In the genomic region with DNA sequence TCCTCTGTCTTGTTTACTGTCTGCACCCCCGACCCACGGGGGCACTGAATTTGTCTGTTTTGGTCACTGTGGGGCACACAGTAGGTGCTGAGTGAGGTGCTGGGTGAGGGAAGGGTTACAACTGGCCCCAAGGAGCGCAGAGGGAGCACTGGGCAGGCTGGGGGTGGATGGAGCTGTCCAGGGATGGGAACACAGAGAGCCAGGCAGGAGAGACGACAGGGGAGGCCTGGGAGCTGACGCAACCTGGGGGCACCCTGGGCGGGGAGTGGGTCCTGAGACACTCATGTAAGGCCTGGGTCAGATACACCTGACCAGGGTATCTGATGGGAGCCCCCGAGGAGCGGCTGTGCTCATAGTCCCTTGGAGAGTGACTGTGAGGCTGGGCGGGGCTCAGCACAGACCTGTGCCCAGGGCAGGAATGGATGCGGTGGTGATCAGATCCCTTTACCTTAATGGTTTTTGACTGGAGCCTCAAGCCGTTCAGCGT, we compare ENCODE assay signal across 25 cellular contexts. TPM values are rescaled to one million over a fixed set of nuclear protein-coding genes. Genes with fewer than 3 reads are reported as not detected.
DNase-seq lines count a peak whose midpoint lies in the region; ATAC-seq, FAIRE-seq and TF ChIP-seq lines count a peak whose summit lies in the region.
"Had no signal": no experiment of that assay in that cellular context is flagged by ENCODE, and none has a peak within 500 bp of the region (broad histone marks: within the 10 kb centered on the region; RNA-seq: fewer than 3 reads in every experiment).

No MANE protein-coding gene starts in this region.

- H3K27me3 ChIP-seq in GM12878 (replicated peaks in 1 of 2; ENCODE audit: control insufficient read depth in 2 of 2, insufficient read depth in 2 of 2, low read length in 1 of 2) (no peaks in the 10 kb centered on the region), spleen (replicated peaks in 1 of 7) (no peaks in the 10 kb centered on the region)

- intact Hi-C loops in Right ventricle myocardium superior (cut with DNase I), result no loop called here
- intact Hi-C loops in left cardiac atrium (cut with DNase I), result no loop called here
- intact Hi-C loops in GM12878 (cut with micrococcal nuclease; ENCODE audit: unreplicated experiment), result no loop called here
- intact Hi-C loops in spleen (cut with DNase I; ENCODE audit: low total_unique reads), result no loop called here
- intact Hi-C loops in sciatic nerve (cut with DNase I), result no loop called here

- no peak for FAIRE-seq in GM12878 (lab: Jason Lieb, UNC)
- FAIRE-seq: GM12892, RCC 7860 had no signal

- H3K27ac Mint-ChIP-seq in WTC11, result no peak overlapping the region
- H3K27ac Mint-ChIP-seq: GM23338, IgD-negative memory B cell had no signal

- H3K4me3 Mint-ChIP-seq in WTC11, result no peak overlapping the region
- H3K4me3 Mint-ChIP-seq: CD8-positive, alpha-beta memory T cell; GM23338; IgD-negative memory B cell had no signal

- no peak for ATAC-seq in Right ventricle myocardium superior (ENCODE audit: poor library complexity)
- ATAC-seq in left cardiac atrium, result no peak
- ATAC-seq in GM12878, result no peak
- peak; percentile 3 for ATAC-seq in left lobe of liver
- no peak for ATAC-seq in sciatic nerve
- no peak for ATAC-seq in HG02938 (IDR thresholded peaks at IDR 0.05; ENCODE audit: unreplicated experiment)
- ATAC-seq in WTC11, result no peak
- ATAC-seq: GM23338, HCT116 had no signal

- H3K4me1 ChIP-seq in GM12878 (ENCODE audit: control insufficient read depth, insufficient read depth, low read length) (no peaks in the 10 kb centered on the region; the same call in 1 of the 2 replicates), spleen (peaks cover 0 to 35% (median 18%) of the 10 kb centered on the region in 6 donors)

- no peaks in the 10 kb centered on the region; the same call in 1 of the 2 replicates for H3K79me2 ChIP-seq in GM12878 (ENCODE audit: control insufficient read depth, insufficient read depth, low read length)

- H4K20me1 ChIP-seq in GM12878 (ENCODE audit: control insufficient read depth, insufficient read depth), result no peaks in the 10 kb centered on the region; the same call in 1 of the 2 replicates

- in situ Hi-C loops in GM12878 (cut with MboI), result no loop called here

- no peak overlapping the region for H3K4me3 ChIP-seq in GM12878
- no peak overlapping the region for H3K4me3 ChIP-seq in spleen
- H3K4me3 ChIP-seq: GM23338 had no signal

- no peak overlapping the region for H3K4me2 ChIP-seq in GM12878 (ENCODE audit: control insufficient read depth, insufficient read depth)
- H3K4me2 ChIP-seq: GM23338 had no signal

- H3K9ac ChIP-seq in GM12878 (ENCODE audit: control insufficient read depth, insufficient read depth, low read length), result no peak overlapping the region

- WGBS in GM12878 (ENCODE audit: insufficient coverage, insufficient replicate concordance, low lambda C conversion rate, missing lambda C conversion rate), result 98% methylated on average over 12 of the region's 12 CpGs
- WGBS in spleen, 5 donors, result 85 to 93% (median 89%) methylated on average over 12 of the region's 12 CpGs

- H2AFZ ChIP-seq in GM12878 (ENCODE audit: control insufficient read depth, low read depth, low read length), result no peak overlapping the region
- H2AFZ ChIP-seq: GM23338 had no signal

- no TSS peak for BruUV-seq in GM12878 (replicated peaks; lab: Mats Ljungman, UMichigan)

- SMC1A ChIA-PET in GM12878 (lab: Charles Lee; ENCODE audit: uncharacterized antibody, unreplicated experiment), result no interaction called here

- POLR2A ChIA-PET in GM12878 (lab: Charles Lee), result no interaction called here
- POLR2A ChIA-PET in WTC11 (lab: Charles Lee), result no interaction called here

- RAD21 ChIA-PET in GM12878 (lab: Charles Lee; ENCODE audit: unreplicated experiment), result interaction anchor here (1.0 kb wide), 1 partner anchor 37 kb away, joined by 3 read pairs; no protein-coding TSS in a partner anchor

- no peaks in the 10 kb centered on the region for H3K4me1 Mint-ChIP-seq in WTC11
- H3K4me1 Mint-ChIP-seq: CD8-positive, alpha-beta memory T cell; GM23338 had no signal

- H3K27ac ChIP-seq in GM12878 (ENCODE audit: control insufficient read depth, insufficient read depth) (no peak overlapping the region), spleen (peak overlapping the region in 1 of 8 donors; percentile 86)

- peaks cover 46% of the 10 kb centered on the region for H3K36me3 Mint-ChIP-seq in WTC11

- DNase-seq in Right ventricle myocardium superior (peak; percentile 30), left cardiac atrium (no peak), GM12878 (ENCODE audit: low read depth, low spot score) (no peak), left lobe of liver (ENCODE audit: low spot score) (no peak), spleen (peak; percentile 63), sciatic nerve (ENCODE audit: low spot score) (no peak), WTC11 (ENCODE audit: low spot score) (no peak)
- DNase-seq: 8988T; C1 segment of cervical spinal cord; Calu3; CD8-positive, alpha-beta memory T cell; DMS153; Karpas-422; NCI-H1417; NCI-H187; NCI-H446; NCI-H526 treated with DMSO at 0.1 percent for 48 hours; OCI-M1; SHP77 had no signal

- no peaks in the 10 kb centered on the region for H3K9me3 Mint-ChIP-seq in WTC11
- H3K9me3 Mint-ChIP-seq: CD8-positive, alpha-beta memory T cell; GM23338; IgD-negative memory B cell had no signal

- no peaks in the 10 kb centered on the region for H3K9me3 ChIP-seq in GM12878 (replicated peaks; ENCODE audit: control insufficient read depth, insufficient read depth, low read length)
- no peaks in the 10 kb centered on the region for H3K9me3 ChIP-seq in spleen

- TF ChIP-seq RAD21 in GM12878 (IDR thresholded peaks at IDR 0.05; ENCODE audit: insufficient read depth, low read depth, low read length), result no peak

- TF ChIP-seq POLR2A in GM12878 (IDR thresholded peaks at IDR 0.05; ENCODE audit: low read depth, low read length) (peak; percentile 33), spleen (IDR thresholded peaks at IDR 0.05) (no peak)

- CTCF ChIA-PET in GM12878 (lab: Yijun Ruan, JAX) (interaction anchor here (0.9 kb wide), 1 partner anchor 10 kb away, joined by 3 read pairs; no protein-coding TSS in a partner anchor), WTC11 (lab: Charles Lee) (interaction anchor here (0.9 kb wide), 1 partner anchor 10 kb away, joined by 3 read pairs; no protein-coding TSS in a partner anchor)

- TF ChIP-seq CTCF in GM12878 (IDR thresholded peaks at IDR 0.05 in 2 of 3, conservative IDR thresholded peaks at IDR 0.05 in 1 of 3; ENCODE audit: control insufficient read depth in 2 of 3, extremely low read depth in 1 of 3, insufficient read depth in 1 of 3, low read depth in 3 of 3, low read length in 3 of 3) (no peak), spleen (IDR thresholded peaks at IDR 0.05 in 8 of 11, conservative IDR thresholded peaks at IDR 0.05 in 3 of 11) (no peak), WTC11 (IDR thresholded peaks at IDR 0.05) (no peak)

- H3K27me3 Mint-ChIP-seq in WTC11 (ENCODE audit: low read depth), result no peaks in the 10 kb centered on the region
- H3K27me3 Mint-ChIP-seq: CD8-positive, alpha-beta memory T cell; IgD-negative memory B cell had no signal

- H3K36me3 ChIP-seq in GM12878 (ENCODE audit: control insufficient read depth in 2 of 2, insufficient read depth in 2 of 2, low read length in 1 of 2), result peaks cover 26 to 62% of the 10 kb centered on the region in 2 experiments
- peaks cover 4 to 99% (median 60%) of the 10 kb centered on the region in 6 donors for H3K36me3 ChIP-seq in spleen

- no peak for TF ChIP-seq EP300 in GM12878 (IDR thresholded peaks at IDR 0.05; ENCODE audit: borderline replicate concordance in 1 of 2, control insufficient read depth in 1 of 2, low read depth in 2 of 2, low read length in 2 of 2)

RNA-seq across cellular contexts. Expression of a gene that starts 24.8 kb away (rescaled TPM):
- total RNA-seq in Right ventricle myocardium superior, result 49.4 TPM
- 10 to 100 TPM; 51.6 to 68.3 TPM for total RNA-seq in left cardiac atrium
- total RNA-seq in GM12878 (2013; cell fraction: nucleolus; rRNA removed), result 21.0 TPM in 2 replicates
- total RNA-seq in GM12878 (2014; rRNA removed), result 48.6 and 50.8 TPM in 2 replicates
- 62.6 and 72.5 TPM in 2 replicates for total RNA-seq in GM12878 (2014; rRNA removed; fragmentation: Illumina TruSeq; extraction: Trizol)
- total RNA-seq in GM12878 (2021), result 152 and 155 TPM in 2 replicates
- polyA plus RNA-seq in GM12878 (2011; ENCODE audit: low read depth), result 28.8 TPM
- polyA plus RNA-seq in GM12878 (2011; rRNA removed), result 56.8 and 68.2 TPM in 2 replicates
- polyA plus RNA-seq in GM12878 (2011; cell fraction: cytosol; rRNA removed), result 81.7 and 93.7 TPM in 2 replicates
- polyA plus RNA-seq in GM12878 (2011; cell fraction: nucleus; rRNA removed), result 45.9 and 67.9 TPM in 2 replicates
- 43.1 and 57.4 TPM in 2 replicates for polyA plus RNA-seq in GM12878 (2012)
- 84.5 and 112 TPM in 2 replicates for polyA plus RNA-seq in GM12878 (2014; fragmentation: Illumina TruSeq; extraction: Trizol)
- polyA plus RNA-seq in GM12878 (2014; fragmentation: Nextera tagmentation; extraction: Ambion mirVana), result 10 to 100 TPM in 1 of 2 experiments, 1 to 10 TPM in 1; 7.4 to 12.9 TPM
- 86.8 and 102 TPM in 2 replicates for polyA plus RNA-seq in GM12878 (2014; rRNA removed)
- 100 to 1,000 TPM in 1 of 2 experiments, 10 to 100 TPM in 1; 33.4 to 138 TPM for polyA plus RNA-seq in GM12878 (2016; fragmentation: Nextera tagmentation; extraction: Ambion mirVana)
- polyA minus RNA-seq in GM12878 (2011; rRNA and poly(A)+ RNA removed), result 55.2 and 70.5 TPM in 2 replicates
- 29.3 and 37.1 TPM in 2 replicates for polyA minus RNA-seq in GM12878 (2011; cell fraction: cytosol; rRNA and poly(A)+ RNA removed)
- 4.2 and 10.9 TPM in 2 replicates for polyA minus RNA-seq in GM12878 (2011; cell fraction: nucleus; rRNA and poly(A)+ RNA removed)
- total RNA-seq in left lobe of liver, result 28.6 TPM
- total RNA-seq in spleen, result 10 to 100 TPM; 28.2 to 66.7 (median 52.9) TPM
- 10 to 100 TPM; 13.5 to 21.2 (median 18.9) TPM for polyA plus RNA-seq in spleen
- total RNA-seq in sciatic nerve, result 49.7 TPM
- total RNA-seq in WTC11 (2021), result 144 to 160 TPM (median 149 TPM) in 3 replicates

RNA-seq across cellular contexts. Expression of a gene that starts 37.2 kb away (rescaled TPM):
- total RNA-seq in Right ventricle myocardium superior, result 116 TPM
- 10 to 100 TPM; 70.6 to 73.8 TPM for total RNA-seq in left cardiac atrium
- 71.2 and 71.4 TPM in 2 replicates for total RNA-seq in GM12878 (2013; cell fraction: nucleolus; rRNA removed)
- 52.6 and 65.7 TPM in 2 replicates for total RNA-seq in GM12878 (2014; rRNA removed)
- total RNA-seq in GM12878 (2014; rRNA removed; fragmentation: Illumina TruSeq; extraction: Trizol), result 43.5 and 59.1 TPM in 2 replicates
- 81.9 and 90.7 TPM in 2 replicates for total RNA-seq in GM12878 (2021)
- 20.1 TPM for polyA plus RNA-seq in GM12878 (2011; ENCODE audit: low read depth)
- 36.8 and 37.3 TPM in 2 replicates for polyA plus RNA-seq in GM12878 (2011; rRNA removed)
- polyA plus RNA-seq in GM12878 (2011; cell fraction: cytosol; rRNA removed), result 40.7 and 85.2 TPM in 2 replicates
- 120 and 180 TPM in 2 replicates for polyA plus RNA-seq in GM12878 (2011; cell fraction: nucleus; rRNA removed)
- polyA plus RNA-seq in GM12878 (2012), result 43.0 and 49.0 TPM in 2 replicates
- polyA plus RNA-seq in GM12878 (2014; fragmentation: Illumina TruSeq; extraction: Trizol), result 27.0 and 42.9 TPM in 2 replicates
- polyA plus RNA-seq in GM12878 (2014; fragmentation: Nextera tagmentation; extraction: Ambion mirVana), result 1 to 10 TPM; 6.6 to 10.0 TPM
- 76.3 and 94.1 TPM in 2 replicates for polyA plus RNA-seq in GM12878 (2014; rRNA removed)
- polyA plus RNA-seq in GM12878 (2016; fragmentation: Nextera tagmentation; extraction: Ambion mirVana), result 10 to 100 TPM; 56.1 to 61.9 TPM
- polyA minus RNA-seq in GM12878 (2011; rRNA and poly(A)+ RNA removed), result 23.5 and 32.5 TPM in 2 replicates
- polyA minus RNA-seq in GM12878 (2011; cell fraction: cytosol; rRNA and poly(A)+ RNA removed), result 21.6 and 26.1 TPM in 2 replicates
- polyA minus RNA-seq in GM12878 (2011; cell fraction: nucleus; rRNA and poly(A)+ RNA removed), result 18.5 and 36.6 TPM in 2 replicates
- 33.5 TPM for total RNA-seq in left lobe of liver
- total RNA-seq in spleen, result 10 to 100 TPM; 33.2 to 94.9 (median 63.5) TPM
- 10 to 100 TPM; 37.4 to 67.3 (median 66.0) TPM for polyA plus RNA-seq in spleen
- 49.6 TPM for total RNA-seq in sciatic nerve
- total RNA-seq in WTC11 (2021), result 103 to 129 TPM (median 103 TPM) in 3 replicates

RNA-seq across cellular contexts. Expression of a gene that starts 54.7 kb away (rescaled TPM):
- total RNA-seq in Right ventricle myocardium superior (0.16 TPM), left cardiac atrium (under 1 TPM; 0.91 to 0.97 TPM), GM12878 (2014; rRNA removed) (0.11 and 0.23 TPM in 2 replicates), GM12878 (2014; rRNA removed; fragmentation: Illumina TruSeq; extraction: Trizol) (not detected in 2 replicates), GM12878 (2021) (1.0 and 1.1 TPM in 2 replicates), left lobe of liver (not detected), spleen (1 to 10 TPM; 1.2 to 4.4 (median 2.1) TPM), sciatic nerve (1.5 TPM), WTC11 (2021) (41.5 to 48.2 TPM (median 44.3 TPM) in 3 replicates)
- total RNA-seq in GM12878 (2013; cell fraction: nucleolus; rRNA removed), result not detected in 2 replicates
- polyA plus RNA-seq in GM12878 (2011; ENCODE audit: low read depth), result not detected
- polyA plus RNA-seq in GM12878 (2011; rRNA removed) (not detected in 2 replicates), GM12878 (2014; fragmentation: Illumina TruSeq; extraction: Trizol) (0.04 TPM in 1 of 2 replicates, not detected in the other), GM12878 (2014; fragmentation: Nextera tagmentation; extraction: Ambion mirVana) (not detected), GM12878 (2014; rRNA removed) (0.33 and 0.84 TPM in 2 replicates), GM12878 (2016; fragmentation: Nextera tagmentation; extraction: Ambion mirVana) (under 1 TPM; 0.43 to 0.57 TPM), spleen (under 1 TPM; 0.11 to 0.96 (median 0.64) TPM)
- polyA plus RNA-seq in GM12878 (2011; cell fraction: cytosol; rRNA removed), result 0.15 and 0.32 TPM in 2 replicates
- 0.28 and 0.69 TPM in 2 replicates for polyA plus RNA-seq in GM12878 (2011; cell fraction: nucleus; rRNA removed)
- polyA plus RNA-seq in GM12878 (2012), result 0.17 and 0.49 TPM in 2 replicates
- polyA minus RNA-seq in GM12878 (2011; rRNA and poly(A)+ RNA removed), result not detected in 2 replicates
- polyA minus RNA-seq in GM12878 (2011; cell fraction: cytosol; rRNA and poly(A)+ RNA removed), result 1.7 TPM in 1 of 2 replicates, not detected in the other
- not detected in 2 replicates for polyA minus RNA-seq in GM12878 (2011; cell fraction: nucleus; rRNA and poly(A)+ RNA removed)
- polyA plus RNA-seq: CD8-positive, alpha-beta memory T cell; IgD-negative memory B cell had no signal

Comparison
In these comparisons a context has a peak if more than half of its experiments do, and no peak if none do; other contexts are left out.
1. DNase-seq: peak in Right ventricle myocardium superior (single experiment) and spleen (single experiment); none in left cardiac atrium (single experiment), GM12878 (single experiment), left lobe of liver (single experiment), sciatic nerve (single experiment) and WTC11 (single experiment).